In genomic region chr13:111183087-111183645, GRCh38 we compare ENCODE assay signal across 20 cellular contexts.
DNase-seq lines count a peak whose midpoint lies in the region; ATAC-seq and TF ChIP-seq lines count a peak whose summit lies in the region.
"Had no signal": no experiment of that assay in that cellular context is flagged by ENCODE, and none has a peak within 500 bp of the region (broad histone marks: within the 10 kb centered on the region; RNA-seq: fewer than 3 reads in every experiment).

No MANE protein-coding gene starts in this region.

- no peaks in the 10 kb centered on the region for H3K9me3 ChIP-seq in OCI-LY1 (ENCODE audit: low read length)
- H3K9me3 ChIP-seq in thoracic aorta, result no peaks in the 10 kb centered on the region
- H3K9me3 ChIP-seq: gastroesophageal sphincter, sigmoid colon, suprapubic skin had no signal

- no peaks in the 10 kb centered on the region for H3K9me3 Mint-ChIP-seq in activated naive CD4-positive, alpha-beta T cell treated with anti-CD3 and anti-CD28 coated beads for 36 hours

- CTCF ChIA-PET in activated naive CD4-positive, alpha-beta T cell treated with anti-CD3 and anti-CD28 coated beads for 36 hours (lab: Charles Lee), result interaction anchor here (1.1 kb wide), 1 partner anchor 33 kb away, joined by 4 read pairs; no protein-coding TSS in a partner anchor

- no peak for DNase-seq in activated naive CD4-positive, alpha-beta T cell treated with anti-CD3 and anti-CD28 coated beads for 36 hours
- no peak for DNase-seq in activated naive CD4-positive, alpha-beta T cell treated with anti-CD3 and anti-CD28 coated beads, Interleukin-2, amount 50 U/mL, for 16 hours
- no peak for DNase-seq in coronary artery (ENCODE audit: low spot score)
- DNase-seq in thoracic aorta (ENCODE audit: low spot score), result no peak
- DNase-seq in epidermal melanocyte (ENCODE audit: insufficient read length, low spot score), result no peak
- no peak for DNase-seq in NCI-H2227 treated with DMSO at 0.1 percent for 48 hours (lab: John Stamatoyannopoulos, UW)
- DNase-seq in COLO668 (lab: John Stamatoyannopoulos, UW; ENCODE audit: unreplicated experiment), result no peak
- DNase-seq: activated CD4-positive, alpha-beta T cell treated with anti-CD3 and anti-CD28 coated beads, Interleukin-2, amount 50 U/mL, for 48 hours; effector CD4-positive, alpha-beta T cell; kidney glomerular epithelial cell; SIG-M5; sigmoid colon had no signal

- H3K79me2 ChIP-seq in OCI-LY1 (ENCODE audit: insufficient read depth, low read length), result peaks cover 79% of the 10 kb centered on the region

- ATAC-seq in thoracic aorta (ENCODE audit: insufficient number of reproducible peaks, low FRiP score, low read depth), result no peak
- ATAC-seq: esophagus mucosa, gastroesophageal sphincter, K562 had no signal

- H3K4me3 Mint-ChIP-seq in activated naive CD4-positive, alpha-beta T cell treated with anti-CD3 and anti-CD28 coated beads for 36 hours, result no peak overlapping the region

- H3K27ac Mint-ChIP-seq in activated naive CD4-positive, alpha-beta T cell treated with anti-CD3 and anti-CD28 coated beads for 36 hours, result peak overlapping the region; percentile 65

- no peak overlapping the region for H2AFZ ChIP-seq in OCI-LY1 (ENCODE audit: low read length)
- H2AFZ ChIP-seq: parathyroid adenoma had no signal

- H3K27me3 Mint-ChIP-seq in activated naive CD4-positive, alpha-beta T cell treated with anti-CD3 and anti-CD28 coated beads for 36 hours (ENCODE audit: low read depth), result no peaks in the 10 kb centered on the region

- H3F3A ChIP-seq in OCI-LY1 (ENCODE audit: insufficient read depth, low read length), result peaks cover 11% of the 10 kb centered on the region; the same call in 1 of the 2 replicates

- peaks cover 91% of the 10 kb centered on the region for H3K4me1 Mint-ChIP-seq in activated naive CD4-positive, alpha-beta T cell treated with anti-CD3 and anti-CD28 coated beads for 36 hours (ENCODE audit: low read depth)

- H3K4me2 ChIP-seq in OCI-LY1 (ENCODE audit: low read length), result no peak overlapping the region; the same call in 1 of the 2 replicates

- no peaks in the 10 kb centered on the region for H4K20me1 ChIP-seq in OCI-LY1 (ENCODE audit: insufficient read depth, low read length)

- no peaks in the 10 kb centered on the region for H3K9me2 ChIP-seq in OCI-LY1 (ENCODE audit: low read depth, low read length)

- H3K4me3 ChIP-seq in OCI-LY1 (ENCODE audit: low read depth, low read length, poor library complexity, severe bottlenecking) (no peak overlapping the region), coronary artery (no peak overlapping the region), thoracic aorta (no peak overlapping the region)
- H3K4me3 ChIP-seq: cardiac muscle cell, gastroesophageal sphincter, K562, sigmoid colon, suprapubic skin had no signal

- H3K9ac ChIP-seq in OCI-LY1 (ENCODE audit: low read length), result no peak overlapping the region
- H3K9ac ChIP-seq: parathyroid adenoma had no signal

- intact Hi-C loops in activated naive CD4-positive, alpha-beta T cell treated with anti-CD3 and anti-CD28 coated beads for 36 hours (cut with micrococcal nuclease), result loop anchor here (10.0 kb wide), 1 partner anchor 268 kb away; the partner anchor contains the start of gene ANKRD10

- H3K27me3 ChIP-seq in OCI-LY1 (ENCODE audit: insufficient read depth, low read length) (no peaks in the 10 kb centered on the region), thoracic aorta (replicated peaks; ENCODE audit: insufficient read depth) (no peaks in the 10 kb centered on the region)
- H3K27me3 ChIP-seq: cardiac muscle cell, gastroesophageal sphincter, sigmoid colon, suprapubic skin had no signal

- peaks cover 30% of the 10 kb centered on the region for H3K36me3 ChIP-seq in OCI-LY1 (ENCODE audit: insufficient read depth, low read length)
- H3K36me3 ChIP-seq in thoracic aorta, result no peaks in the 10 kb centered on the region
- H3K36me3 ChIP-seq: cardiac muscle cell, sigmoid colon, suprapubic skin had no signal

- no peak for TF ChIP-seq CTCF in OCI-LY1 (IDR thresholded peaks at IDR 0.05; ENCODE audit: low read length)
- no peak for TF ChIP-seq CTCF in coronary artery (IDR thresholded peaks at IDR 0.05)
- TF ChIP-seq CTCF in thoracic aorta (IDR thresholded peaks at IDR 0.05), result no peak

- H3K36me3 Mint-ChIP-seq in activated naive CD4-positive, alpha-beta T cell treated with anti-CD3 and anti-CD28 coated beads for 36 hours (ENCODE audit: low read depth), result peaks cover 9% of the 10 kb centered on the region

- H3K27ac ChIP-seq in OCI-LY1 (ENCODE audit: low read depth, low read length, poor library complexity, severe bottlenecking) (peak overlapping the region; percentile 94), coronary artery (peak overlapping the region; percentile 26 to 91), thoracic aorta (peak overlapping the region; percentile 78 to 88)
- H3K27ac ChIP-seq: C4-2B, cardiac muscle cell, parathyroid adenoma, suprapubic skin had no signal

- peaks cover 89% of the 10 kb centered on the region for H3K4me1 ChIP-seq in OCI-LY1 (ENCODE audit: insufficient read depth, low read length, severe bottlenecking)
- peaks cover 51 to 87% of the 10 kb centered on the region in 2 donors for H3K4me1 ChIP-seq in thoracic aorta (ENCODE audit: control insufficient read depth in 1 of 2, low read depth in 2 of 2)
